8 cellular contexts compared by ENCODE assay signal in the genomic region with DNA sequence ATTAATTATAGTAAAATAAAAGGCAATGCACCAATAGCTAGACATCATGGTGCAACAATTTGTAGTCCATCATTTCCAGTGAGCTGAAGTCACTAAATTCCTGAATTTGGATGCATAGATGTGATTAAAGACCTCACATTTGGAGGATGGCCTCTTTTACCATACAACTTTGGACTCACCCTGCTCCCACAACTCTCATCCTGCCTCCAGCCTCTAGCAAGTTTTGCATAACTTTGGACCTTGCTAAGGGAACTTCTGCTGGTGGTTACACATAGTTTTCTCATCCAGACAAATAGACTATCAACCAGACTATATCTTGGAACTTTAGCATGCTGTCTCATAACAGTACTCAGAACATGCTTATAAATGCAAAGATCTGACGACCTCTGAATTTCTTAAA. TPM values are rescaled to one million over a fixed set of nuclear protein-coding genes. Genes with fewer than 3 reads are reported as not detected.
"Had no signal": no experiment of that assay in that cellular context is flagged by ENCODE, and none has a peak within 500 bp of the region (broad histone marks: within the 10 kb centered on the region; RNA-seq: fewer than 3 reads in every experiment).

No MANE protein-coding gene starts in this region.

- H3K4me3 ChIP-seq: GM12878 had no signal

- ATAC-seq: GM12878 had no signal

- DNase-seq: GDM1, GF-D8 had no signal

- FAIRE-seq: G401.6, GM12878, GM12891, GM12892, GM18507, GM19239 had no signal

RNA-seq across cellular contexts. Expression of gene ELOVL2, which starts 12.8 kb away (rescaled TPM):
- total RNA-seq: GM12878 had no signal

RNA-seq across cellular contexts. Expression of gene ERVFRD-1, which starts 54.7 kb away (rescaled TPM):
- total RNA-seq: GM12878 had no signal
